ENCODE assay signal across 22 cellular contexts in the genomic region with DNA sequence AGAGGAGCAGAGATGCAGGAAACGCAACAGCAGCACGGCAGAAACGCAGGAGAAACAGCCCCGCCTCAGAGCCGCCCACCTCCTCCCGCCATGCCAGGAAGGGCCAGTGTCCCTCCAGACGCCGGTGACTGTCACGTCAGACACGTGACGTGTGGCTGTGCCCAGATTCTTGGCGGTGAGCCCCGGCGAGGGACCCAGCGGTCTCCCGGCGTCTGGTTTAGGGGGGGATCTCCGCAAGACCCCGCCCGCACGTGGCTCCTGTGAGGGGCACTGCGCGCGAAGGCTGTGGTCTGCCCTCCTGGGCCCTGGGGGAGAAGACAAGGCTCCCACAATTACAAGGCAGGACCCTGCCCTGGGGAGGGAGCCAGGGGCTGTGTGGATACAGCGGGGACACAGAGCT. TPM values are rescaled to one million over a fixed set of nuclear protein-coding genes. Genes with fewer than 3 reads are reported as not detected.
DNase-seq lines count a peak whose midpoint lies in the region; ATAC-seq, FAIRE-seq and TF ChIP-seq lines count a peak whose summit lies in the region.
"Had no signal": no experiment of that assay in that cellular context is flagged by ENCODE, and none has a peak within 500 bp of the region (broad histone marks: within the 10 kb centered on the region; RNA-seq: fewer than 3 reads in every experiment).

No MANE protein-coding gene starts in this region.

- no peak for TF ChIP-seq POLR2A in HepG2 (IDR thresholded peaks at IDR 0.05; ENCODE audit: insufficient read depth in 1 of 2, low read depth in 2 of 2, low read length in 2 of 2)
- TF ChIP-seq POLR2A in erythroblast (IDR thresholded peaks at IDR 0.05; ENCODE audit: low read length) = no peak

- intact Hi-C loops in HepG2 (cut with micrococcal nuclease; ENCODE audit: unreplicated experiment) = no loop called here
- intact Hi-C loops in activated CD4-positive, alpha-beta T cell treated with anti-CD3 and anti-CD28 coated beads for 36 hours (cut with DNase I, micrococcal nuclease) = no loop called here

- WGBS in HepG2 (ENCODE audit: low lambda C conversion rate) = 50% methylated on average over 4 of the region's 25 CpGs

- FAIRE-seq in HepG2 (lab: Jason Lieb, UNC) = no peak

- H3K4me1 Mint-ChIP-seq in activated naive CD8-positive, alpha-beta T cell treated with anti-CD3 and anti-CD28 coated beads, Interleukin-2, amount 10 ng/mL, durations not matched to agents 7 days and 5 days = no peaks in the 10 kb centered on the region
- peaks cover 2% of the 10 kb centered on the region for H3K4me1 Mint-ChIP-seq in activated naive CD8-positive, alpha-beta T cell treated with anti-CD3 and anti-CD28 coated beads for 36 hours
- H3K4me1 Mint-ChIP-seq in type B pancreatic cell (ENCODE audit: unreplicated experiment) = peaks cover 8% of the 10 kb centered on the region
- no peaks in the 10 kb centered on the region for H3K4me1 Mint-ChIP-seq in activated CD4-positive, alpha-beta T cell treated with anti-CD3 and anti-CD28 coated beads for 36 hours

- peaks cover 2% of the 10 kb centered on the region for H3K27me3 Mint-ChIP-seq in activated naive CD8-positive, alpha-beta T cell treated with anti-CD3 and anti-CD28 coated beads, Interleukin-2, amount 10 ng/mL, durations not matched to agents 7 days and 5 days
- H3K27me3 Mint-ChIP-seq in activated naive CD8-positive, alpha-beta T cell treated with anti-CD3 and anti-CD28 coated beads for 36 hours = peaks cover 28% of the 10 kb centered on the region
- H3K27me3 Mint-ChIP-seq in type B pancreatic cell = no peaks in the 10 kb centered on the region
- peaks cover 9% of the 10 kb centered on the region for H3K27me3 Mint-ChIP-seq in activated CD4-positive, alpha-beta T cell treated with anti-CD3 and anti-CD28 coated beads for 36 hours

- ATAC-seq in activated naive CD8-positive, alpha-beta T cell treated with anti-CD3 and anti-CD28 coated beads, Interleukin-2, amount 10 ng/mL, durations not matched to agents 7 days and 5 days (ENCODE audit: low read depth) = no peak
- no peak for ATAC-seq in HepG2
- no peak for ATAC-seq in activated CD4-positive, alpha-beta T cell treated with anti-CD3 and anti-CD28 coated beads for 36 hours
- ATAC-seq: T-cell had no signal

- BruUV-seq in HepG2 (replicated peaks; lab: Mats Ljungman, UMichigan) = no TSS peak

- no peak overlapping the region for H3K4me2 ChIP-seq in HepG2 (ENCODE audit: low read depth, low read length)

- TF ChIP-seq EP300 in HepG2 (IDR thresholded peaks at IDR 0.05; ENCODE audit: low read depth in 2 of 2, low read length in 2 of 2) = no peak
- no peak for TF ChIP-seq EP300 in HepG2 (CRISPR knock-in tag; IDR thresholded peaks at IDR 0.05; ENCODE audit: borderline replicate concordance)

- H3K27ac ChIP-seq in HepG2 (ENCODE audit: extremely low read length, insufficient read depth, low read length) = no peak overlapping the region
- H3K27ac ChIP-seq: cardiac muscle cell, epithelial cell of prostate, KMS-11, vagina had no signal

- POLR2A ChIA-PET in activated naive CD8-positive, alpha-beta T cell treated with anti-CD3 and anti-CD28 coated beads, Interleukin-2, amount 10 ng/mL, durations not matched to agents 7 days and 5 days (lab: Charles Lee) = no interaction called here
- POLR2A ChIA-PET in HepG2 (lab: Yijun Ruan, JAX) = no interaction called here
- POLR2A ChIA-PET in activated CD4-positive, alpha-beta T cell treated with anti-CD3 and anti-CD28 coated beads for 36 hours (lab: Charles Lee) = no interaction called here

- no peak for TF ChIP-seq CTCF in HepG2 (CRISPR knock-in tag; IDR thresholded peaks at IDR 0.05)
- TF ChIP-seq CTCF in type B pancreatic cell (conservative IDR thresholded peaks at IDR 0.05) = no peak

- in situ Hi-C loops in HepG2 (cut with HindIII; ENCODE audit: extremely low pct_ligation_motif_present, low pct_unique_long_range_greater_than_20kb) = no loop called here

- peak; percentile 24 for DNase-seq in activated naive CD8-positive, alpha-beta T cell treated with anti-CD3 and anti-CD28 coated beads, Interleukin-2, amount 10 ng/mL, durations not matched to agents 7 days and 5 days
- DNase-seq in activated naive CD8-positive, alpha-beta T cell treated with anti-CD3 and anti-CD28 coated beads for 36 hours = no peak
- no peak for DNase-seq in HepG2 (ENCODE audit: low spot score)
- no peak for DNase-seq in type B pancreatic cell (ENCODE audit: extremely low spot score, unreplicated experiment)
- no peak for DNase-seq in activated CD4-positive, alpha-beta T cell treated with anti-CD3 and anti-CD28 coated beads for 36 hours
- no peak for DNase-seq in erythroblast (lab: John Stamatoyannopoulos, UW)
- DNase-seq: activated CD8-positive, alpha-beta memory T cell treated with anti-CD3 and anti-CD28 coated beads, Interleukin-2, amount 50 U/mL, for 48 hours; activated effector memory CD4-positive, alpha-beta T cell treated with anti-CD3 and anti-CD28 coated beads, Interleukin-2, amount 50 U/mL, for 16 hours had no signal

- peaks cover 2% of the 10 kb centered on the region for H3K9me3 Mint-ChIP-seq in activated naive CD8-positive, alpha-beta T cell treated with anti-CD3 and anti-CD28 coated beads, Interleukin-2, amount 10 ng/mL, durations not matched to agents 7 days and 5 days
- peaks cover 4% of the 10 kb centered on the region for H3K9me3 Mint-ChIP-seq in activated naive CD8-positive, alpha-beta T cell treated with anti-CD3 and anti-CD28 coated beads for 36 hours
- no peaks in the 10 kb centered on the region for H3K9me3 Mint-ChIP-seq in type B pancreatic cell
- peaks cover 9% of the 10 kb centered on the region for H3K9me3 Mint-ChIP-seq in activated CD4-positive, alpha-beta T cell treated with anti-CD3 and anti-CD28 coated beads for 36 hours (ENCODE audit: low read depth)
- H3K9me3 Mint-ChIP-seq: T-cell had no signal

- no peaks in the 10 kb centered on the region for H4K20me1 ChIP-seq in HepG2 (ENCODE audit: insufficient read depth, low read length)

- H3K4me1 ChIP-seq in HepG2 (ENCODE audit: insufficient read depth, low read length) = peaks cover 50% of the 10 kb centered on the region

- no peak overlapping the region for H3K9ac ChIP-seq in HepG2 (ENCODE audit: insufficient read depth, low read depth, low read length)
- H3K9ac ChIP-seq: KMS-11 had no signal

- no peak overlapping the region for H2AFZ ChIP-seq in HepG2 (ENCODE audit: low read length)

- H3K4me3 Mint-ChIP-seq in activated naive CD8-positive, alpha-beta T cell treated with anti-CD3 and anti-CD28 coated beads, Interleukin-2, amount 10 ng/mL, durations not matched to agents 7 days and 5 days = no peak overlapping the region
- H3K4me3 Mint-ChIP-seq in activated naive CD8-positive, alpha-beta T cell treated with anti-CD3 and anti-CD28 coated beads for 36 hours = no peak overlapping the region
- H3K4me3 Mint-ChIP-seq in type B pancreatic cell = no peak overlapping the region
- no peak overlapping the region for H3K4me3 Mint-ChIP-seq in activated CD4-positive, alpha-beta T cell treated with anti-CD3 and anti-CD28 coated beads for 36 hours
- H3K4me3 Mint-ChIP-seq: T-cell had no signal

- peaks cover 5 to 24% of the 10 kb centered on the region in 2 experiments; a peak in 3 of 5 replicates for H3K27me3 ChIP-seq in HepG2 (ENCODE audit: control insufficient read depth in 1 of 2, insufficient read depth in 2 of 2, low read length in 2 of 2)
- H3K27me3 ChIP-seq: cardiac muscle cell, dorsolateral prefrontal cortex, vagina had no signal

- no peak overlapping the region for H3K27ac Mint-ChIP-seq in activated naive CD8-positive, alpha-beta T cell treated with anti-CD3 and anti-CD28 coated beads, Interleukin-2, amount 10 ng/mL, durations not matched to agents 7 days and 5 days
- no peak overlapping the region for H3K27ac Mint-ChIP-seq in activated naive CD8-positive, alpha-beta T cell treated with anti-CD3 and anti-CD28 coated beads for 36 hours
- peak overlapping the region; percentile 72 for H3K27ac Mint-ChIP-seq in type B pancreatic cell
- H3K27ac Mint-ChIP-seq in activated CD4-positive, alpha-beta T cell treated with anti-CD3 and anti-CD28 coated beads for 36 hours = no peak overlapping the region
- H3K27ac Mint-ChIP-seq: T-cell had no signal

- H3K9me3 ChIP-seq in HepG2 (ENCODE audit: low read length) = no peaks in the 10 kb centered on the region

- no peak for TF ChIP-seq RAD21 in HepG2 (CRISPR knock-in tag; IDR thresholded peaks at IDR 0.05)

- CTCF ChIA-PET in HepG2 (lab: Yijun Ruan, JAX; ENCODE audit: low intra/inter-chr PET ratio, low total read pairs) = interaction anchor here (1.2 kb wide), 1 partner anchor 24 kb away, joined by 3 read pairs; no protein-coding TSS in a partner anchor
- CTCF ChIA-PET in activated CD4-positive, alpha-beta T cell treated with anti-CD3 and anti-CD28 coated beads for 36 hours (lab: Charles Lee) = interaction anchor here (0.6 to 1.6 kb wide), 5 partner anchors 10 to 1256 kb away, joined by 3 to 4 read pairs (median 4); no protein-coding TSS in a partner anchor

- no peaks in the 10 kb centered on the region for H3K36me3 ChIP-seq in HepG2 (replicated peaks in 1 of 2; ENCODE audit: control insufficient read depth in 1 of 2, insufficient read depth in 2 of 2, low read length in 2 of 2)
- H3K36me3 ChIP-seq: cardiac muscle cell, HAP-1, vagina had no signal

- peaks cover 3% of the 10 kb centered on the region for H3K36me3 Mint-ChIP-seq in activated naive CD8-positive, alpha-beta T cell treated with anti-CD3 and anti-CD28 coated beads, Interleukin-2, amount 10 ng/mL, durations not matched to agents 7 days and 5 days
- H3K36me3 Mint-ChIP-seq in activated naive CD8-positive, alpha-beta T cell treated with anti-CD3 and anti-CD28 coated beads for 36 hours = peaks cover 4% of the 10 kb centered on the region
- no peaks in the 10 kb centered on the region for H3K36me3 Mint-ChIP-seq in type B pancreatic cell
- H3K36me3 Mint-ChIP-seq in activated CD4-positive, alpha-beta T cell treated with anti-CD3 and anti-CD28 coated beads for 36 hours (ENCODE audit: low read depth) = peaks cover 2% of the 10 kb centered on the region
- H3K36me3 Mint-ChIP-seq: T-cell had no signal

- H3K79me2 ChIP-seq in HepG2 (ENCODE audit: insufficient read depth, low read length) = no peaks in the 10 kb centered on the region

- H3K4me3 ChIP-seq in HepG2 (replicated peaks in 1 of 3; ENCODE audit: insufficient read depth in 1 of 3, low read depth in 2 of 3, low read length in 3 of 3) = no peak overlapping the region
- H3K4me3 ChIP-seq: cardiac muscle cell, HAP-1, lung, vagina had no signal

RNA-seq across cellular contexts. Expression of a gene that starts 2.4 kb away (rescaled TPM):
- not detected for total RNA-seq in activated naive CD8-positive, alpha-beta T cell treated with anti-CD3 and anti-CD28 coated beads, Interleukin-2, amount 10 ng/mL, durations not matched to agents 7 days and 5 days
- not detected for total RNA-seq in activated naive CD8-positive, alpha-beta T cell treated with anti-CD3 and anti-CD28 coated beads for 36 hours
- not detected in 2 replicates for total RNA-seq in HepG2 (2016; rRNA removed; fragmentation: Illumina TruSeq; extraction: Trizol)
- not detected in 2 replicates for total RNA-seq in HepG2 (2016; cell fraction: cytosol; rRNA removed; fragmentation: Illumina TruSeq; extraction: Trizol; ENCODE audit: low read depth)
- total RNA-seq in HepG2 (2016; cell fraction: insoluble cytoplasmic fraction; rRNA removed; fragmentation: Illumina TruSeq; extraction: Trizol) = not detected in 2 replicates
- total RNA-seq in HepG2 (2016; cell fraction: membrane; rRNA removed; fragmentation: Illumina TruSeq; extraction: Trizol) = not detected in 2 replicates
- total RNA-seq in HepG2 (2016; cell fraction: nucleus; rRNA removed; fragmentation: Illumina TruSeq; extraction: Trizol) = not detected in 2 replicates
- polyA plus RNA-seq in HepG2 (2011; rRNA removed) = 0.15 TPM in 1 of 2 replicates, not detected in the other
- 0.01 TPM in 1 of 2 replicates, not detected in the other for polyA plus RNA-seq in HepG2 (2011; cell fraction: cytosol; rRNA removed)
- polyA plus RNA-seq in HepG2 (2011; cell fraction: nucleus; rRNA removed) = 0.64 and 1.8 TPM in 2 replicates
- not detected in 2 replicates for polyA plus RNA-seq in HepG2 (2012)
- polyA plus RNA-seq in HepG2 (2016; cell fraction: cytosol; fragmentation: Illumina TruSeq; extraction: Trizol; ENCODE audit: low read depth) = not detected in 2 replicates
- polyA plus RNA-seq in HepG2 (2016; cell fraction: insoluble cytoplasmic fraction; fragmentation: Illumina TruSeq; extraction: Trizol; ENCODE audit: low read depth) = not detected in 2 replicates
- not detected in 2 replicates for polyA plus RNA-seq in HepG2 (2016; cell fraction: membrane; fragmentation: Illumina TruSeq; extraction: Trizol; ENCODE audit: low read depth)
- polyA plus RNA-seq in HepG2 (2016; cell fraction: nucleus; fragmentation: Illumina TruSeq; extraction: Trizol; ENCODE audit: insufficient read depth, low read depth) = not detected in 2 replicates
- not detected in 2 replicates for polyA minus RNA-seq in HepG2 (2011; rRNA and poly(A)+ RNA removed; ENCODE audit: low replicate concordance)
- not detected in 2 replicates for polyA minus RNA-seq in HepG2 (2011; cell fraction: cytosol; rRNA and poly(A)+ RNA removed)
- polyA minus RNA-seq in HepG2 (2011; cell fraction: nucleus; rRNA and poly(A)+ RNA removed) = not detected in 2 replicates
- total RNA-seq in type B pancreatic cell (ENCODE audit: low replicate concordance) = not detected in 2 replicates
- total RNA-seq in activated CD4-positive, alpha-beta T cell treated with anti-CD3 and anti-CD28 coated beads for 36 hours = not detected
- total RNA-seq: A172, Calu3, cardiac muscle cell, omental fat pad, right cardiac atrium, subcutaneous adipose tissue, vagina had no signal
- polyA plus RNA-seq: cardiac muscle cell, lung, right cardiac atrium had no signal

RNA-seq across cellular contexts. Expression of a gene that starts 3.9 kb away (rescaled TPM):
- total RNA-seq in activated naive CD8-positive, alpha-beta T cell treated with anti-CD3 and anti-CD28 coated beads, Interleukin-2, amount 10 ng/mL, durations not matched to agents 7 days and 5 days = not detected
- total RNA-seq in activated naive CD8-positive, alpha-beta T cell treated with anti-CD3 and anti-CD28 coated beads for 36 hours = not detected
- total RNA-seq in HepG2 (2016; rRNA removed; fragmentation: Illumina TruSeq; extraction: Trizol) (0.29 and 1.3 TPM in 2 replicates), type B pancreatic cell (ENCODE audit: low replicate concordance) (0.77 and 0.93 TPM in 2 replicates)
- total RNA-seq in HepG2 (2016; cell fraction: cytosol; rRNA removed; fragmentation: Illumina TruSeq; extraction: Trizol; ENCODE audit: low read depth) = 1.3 and 1.9 TPM in 2 replicates
- total RNA-seq in HepG2 (2016; cell fraction: insoluble cytoplasmic fraction; rRNA removed; fragmentation: Illumina TruSeq; extraction: Trizol) = 0.55 and 1.00 TPM in 2 replicates
- total RNA-seq in HepG2 (2016; cell fraction: membrane; rRNA removed; fragmentation: Illumina TruSeq; extraction: Trizol) = 0.96 and 1.5 TPM in 2 replicates
- 0.41 and 0.99 TPM in 2 replicates for total RNA-seq in HepG2 (2016; cell fraction: nucleus; rRNA removed; fragmentation: Illumina TruSeq; extraction: Trizol)
- 32.9 and 53.7 TPM in 2 replicates for polyA plus RNA-seq in HepG2 (2011; rRNA removed)
- polyA plus RNA-seq in HepG2 (2011; cell fraction: cytosol; rRNA removed) = 35.0 and 114 TPM in 2 replicates
- polyA plus RNA-seq in HepG2 (2011; cell fraction: nucleus; rRNA removed) = 18.7 and 43.2 TPM in 2 replicates
- polyA plus RNA-seq in HepG2 (2012) = 13.7 and 27.0 TPM in 2 replicates
- 1.2 and 1.3 TPM in 2 replicates for polyA plus RNA-seq in HepG2 (2016; cell fraction: cytosol; fragmentation: Illumina TruSeq; extraction: Trizol; ENCODE audit: low read depth)
- polyA plus RNA-seq in HepG2 (2016; cell fraction: insoluble cytoplasmic fraction; fragmentation: Illumina TruSeq; extraction: Trizol; ENCODE audit: low read depth) = 0.36 and 0.57 TPM in 2 replicates
- polyA plus RNA-seq in HepG2 (2016; cell fraction: membrane; fragmentation: Illumina TruSeq; extraction: Trizol; ENCODE audit: low read depth) = 0.84 and 0.88 TPM in 2 replicates
- 0.93 and 1.4 TPM in 2 replicates for polyA plus RNA-seq in HepG2 (2016; cell fraction: nucleus; fragmentation: Illumina TruSeq; extraction: Trizol; ENCODE audit: insufficient read depth, low read depth)
- polyA minus RNA-seq in HepG2 (2011; rRNA and poly(A)+ RNA removed; ENCODE audit: low replicate concordance) = 28.1 TPM in 1 of 2 replicates, not detected in the other
- polyA minus RNA-seq in HepG2 (2011; cell fraction: cytosol; rRNA and poly(A)+ RNA removed) = 3.6 and 11.7 TPM in 2 replicates
- polyA minus RNA-seq in HepG2 (2011; cell fraction: nucleus; rRNA and poly(A)+ RNA removed) = 2.1 and 3.2 TPM in 2 replicates
- total RNA-seq in activated CD4-positive, alpha-beta T cell treated with anti-CD3 and anti-CD28 coated beads for 36 hours = not detected
- total RNA-seq: A172, Calu3, lung, myocyte, omental fat pad, subcutaneous adipose tissue, T-cell, vagina had no signal
- polyA plus RNA-seq: cardiac muscle cell had no signal

RNA-seq across cellular contexts. Expression of a gene that starts 12.1 kb away (rescaled TPM):
- total RNA-seq in activated naive CD8-positive, alpha-beta T cell treated with anti-CD3 and anti-CD28 coated beads, Interleukin-2, amount 10 ng/mL, durations not matched to agents 7 days and 5 days = not detected
- not detected for total RNA-seq in activated naive CD8-positive, alpha-beta T cell treated with anti-CD3 and anti-CD28 coated beads for 36 hours
- total RNA-seq in HepG2 (2016; rRNA removed; fragmentation: Illumina TruSeq; extraction: Trizol) = not detected in 2 replicates
- total RNA-seq in HepG2 (2016; cell fraction: cytosol; rRNA removed; fragmentation: Illumina TruSeq; extraction: Trizol; ENCODE audit: low read depth) = not detected in 2 replicates
- not detected in 2 replicates for total RNA-seq in HepG2 (2016; cell fraction: insoluble cytoplasmic fraction; rRNA removed; fragmentation: Illumina TruSeq; extraction: Trizol)
- not detected in 2 replicates for total RNA-seq in HepG2 (2016; cell fraction: membrane; rRNA removed; fragmentation: Illumina TruSeq; extraction: Trizol)
- not detected in 2 replicates for total RNA-seq in HepG2 (2016; cell fraction: nucleus; rRNA removed; fragmentation: Illumina TruSeq; extraction: Trizol)
- polyA plus RNA-seq in HepG2 (2011; rRNA removed) = not detected in 2 replicates
- polyA plus RNA-seq in HepG2 (2011; cell fraction: cytosol; rRNA removed) = not detected in 2 replicates
- polyA plus RNA-seq in HepG2 (2011; cell fraction: nucleus; rRNA removed) = not detected in 2 replicates
- polyA plus RNA-seq in HepG2 (2012) = not detected in 2 replicates
- polyA plus RNA-seq in HepG2 (2016; cell fraction: cytosol; fragmentation: Illumina TruSeq; extraction: Trizol; ENCODE audit: low read depth) = not detected in 2 replicates
- not detected in 2 replicates for polyA plus RNA-seq in HepG2 (2016; cell fraction: insoluble cytoplasmic fraction; fragmentation: Illumina TruSeq; extraction: Trizol; ENCODE audit: low read depth)
- not detected in 2 replicates for polyA plus RNA-seq in HepG2 (2016; cell fraction: membrane; fragmentation: Illumina TruSeq; extraction: Trizol; ENCODE audit: low read depth)
- polyA plus RNA-seq in HepG2 (2016; cell fraction: nucleus; fragmentation: Illumina TruSeq; extraction: Trizol; ENCODE audit: insufficient read depth, low read depth) = not detected in 2 replicates
- not detected in 2 replicates for polyA minus RNA-seq in HepG2 (2011; rRNA and poly(A)+ RNA removed; ENCODE audit: low replicate concordance)
- not detected in 2 replicates for polyA minus RNA-seq in HepG2 (2011; cell fraction: cytosol; rRNA and poly(A)+ RNA removed)
- not detected in 2 replicates for polyA minus RNA-seq in HepG2 (2011; cell fraction: nucleus; rRNA and poly(A)+ RNA removed)
- not detected in 2 replicates for total RNA-seq in type B pancreatic cell (ENCODE audit: low replicate concordance)
- not detected for total RNA-seq in activated CD4-positive, alpha-beta T cell treated with anti-CD3 and anti-CD28 coated beads for 36 hours
- total RNA-seq: A172, Calu3, cardiac muscle cell, myocyte, T-cell had no signal
- polyA plus RNA-seq: cardiac muscle cell had no signal

RNA-seq across cellular contexts. Expression of a gene that starts 17.7 kb away (rescaled TPM):
- 1 to 10 TPM in 1 of 2 experiments, under 1 TPM in 1; 1.00 to 1.0 TPM for total RNA-seq in activated naive CD8-positive, alpha-beta T cell treated with anti-CD3 and anti-CD28 coated beads, Interleukin-2, amount 10 ng/mL, durations not matched to agents 7 days and 5 days
- 1 to 10 TPM; 5.4 to 6.1 TPM for total RNA-seq in activated naive CD8-positive, alpha-beta T cell treated with anti-CD3 and anti-CD28 coated beads for 36 hours
- total RNA-seq in HepG2 (2016; rRNA removed; fragmentation: Illumina TruSeq; extraction: Trizol) (0.14 and 0.53 TPM in 2 replicates), type B pancreatic cell (ENCODE audit: low replicate concordance) (not detected in 2 replicates)
- total RNA-seq in HepG2 (2016; cell fraction: cytosol; rRNA removed; fragmentation: Illumina TruSeq; extraction: Trizol; ENCODE audit: low read depth) = not detected in 2 replicates
- 0.13 and 0.19 TPM in 2 replicates for total RNA-seq in HepG2 (2016; cell fraction: insoluble cytoplasmic fraction; rRNA removed; fragmentation: Illumina TruSeq; extraction: Trizol)
- 0.34 TPM in 2 replicates for total RNA-seq in HepG2 (2016; cell fraction: membrane; rRNA removed; fragmentation: Illumina TruSeq; extraction: Trizol)
- 0.22 TPM in 1 of 2 replicates, not detected in the other for total RNA-seq in HepG2 (2016; cell fraction: nucleus; rRNA removed; fragmentation: Illumina TruSeq; extraction: Trizol)
- 0.61 and 0.84 TPM in 2 replicates for polyA plus RNA-seq in HepG2 (2011; rRNA removed)
- polyA plus RNA-seq in HepG2 (2011; cell fraction: cytosol; rRNA removed) = 0.82 and 1.0 TPM in 2 replicates
- polyA plus RNA-seq in HepG2 (2011; cell fraction: nucleus; rRNA removed) = 0.85 and 1.8 TPM in 2 replicates
- polyA plus RNA-seq in HepG2 (2012) = 1.5 and 1.8 TPM in 2 replicates
- 0.18 and 0.24 TPM in 2 replicates for polyA plus RNA-seq in HepG2 (2016; cell fraction: cytosol; fragmentation: Illumina TruSeq; extraction: Trizol; ENCODE audit: low read depth)
- 0.27 and 0.43 TPM in 2 replicates for polyA plus RNA-seq in HepG2 (2016; cell fraction: insoluble cytoplasmic fraction; fragmentation: Illumina TruSeq; extraction: Trizol; ENCODE audit: low read depth)
- polyA plus RNA-seq in HepG2 (2016; cell fraction: membrane; fragmentation: Illumina TruSeq; extraction: Trizol; ENCODE audit: low read depth) = 0.15 and 0.43 TPM in 2 replicates
- 0.41 and 0.74 TPM in 2 replicates for polyA plus RNA-seq in HepG2 (2016; cell fraction: nucleus; fragmentation: Illumina TruSeq; extraction: Trizol; ENCODE audit: insufficient read depth, low read depth)
- polyA minus RNA-seq in HepG2 (2011; rRNA and poly(A)+ RNA removed; ENCODE audit: low replicate concordance) = 0.30 and 1.0 TPM in 2 replicates
- polyA minus RNA-seq in HepG2 (2011; cell fraction: cytosol; rRNA and poly(A)+ RNA removed) = not detected in 2 replicates
- not detected in 2 replicates for polyA minus RNA-seq in HepG2 (2011; cell fraction: nucleus; rRNA and poly(A)+ RNA removed)
- total RNA-seq in activated CD4-positive, alpha-beta T cell treated with anti-CD3 and anti-CD28 coated beads for 36 hours = 1 to 10 TPM in 1 of 2 experiments, under 1 TPM in 1; 0.71 to 1.2 TPM
- total RNA-seq: A172, myocyte had no signal

RNA-seq across cellular contexts. Expression of a gene that starts 30.7 kb away (rescaled TPM):
- 10 to 100 TPM; 37.5 to 43.6 TPM for total RNA-seq in activated naive CD8-positive, alpha-beta T cell treated with anti-CD3 and anti-CD28 coated beads, Interleukin-2, amount 10 ng/mL, durations not matched to agents 7 days and 5 days
- total RNA-seq in activated naive CD8-positive, alpha-beta T cell treated with anti-CD3 and anti-CD28 coated beads for 36 hours = 10 to 100 TPM; 49.3 to 49.6 TPM
- total RNA-seq in HepG2 (2016; rRNA removed; fragmentation: Illumina TruSeq; extraction: Trizol) (81.0 and 84.7 TPM in 2 replicates), type B pancreatic cell (ENCODE audit: low replicate concordance) (62.3 and 98.6 TPM in 2 replicates)
- 70.4 and 100.0 TPM in 2 replicates for total RNA-seq in HepG2 (2016; cell fraction: cytosol; rRNA removed; fragmentation: Illumina TruSeq; extraction: Trizol; ENCODE audit: low read depth)
- 80.8 and 84.7 TPM in 2 replicates for total RNA-seq in HepG2 (2016; cell fraction: insoluble cytoplasmic fraction; rRNA removed; fragmentation: Illumina TruSeq; extraction: Trizol)
- 80.1 and 91.8 TPM in 2 replicates for total RNA-seq in HepG2 (2016; cell fraction: membrane; rRNA removed; fragmentation: Illumina TruSeq; extraction: Trizol)
- 33.1 and 42.9 TPM in 2 replicates for total RNA-seq in HepG2 (2016; cell fraction: nucleus; rRNA removed; fragmentation: Illumina TruSeq; extraction: Trizol)
- 199 and 202 TPM in 2 replicates for polyA plus RNA-seq in HepG2 (2011; rRNA removed)
- 251 and 366 TPM in 2 replicates for polyA plus RNA-seq in HepG2 (2011; cell fraction: cytosol; rRNA removed)
- 166 and 175 TPM in 2 replicates for polyA plus RNA-seq in HepG2 (2011; cell fraction: nucleus; rRNA removed)
- polyA plus RNA-seq in HepG2 (2012) = 67.3 and 131 TPM in 2 replicates
- 77.4 and 109 TPM in 2 replicates for polyA plus RNA-seq in HepG2 (2016; cell fraction: cytosol; fragmentation: Illumina TruSeq; extraction: Trizol; ENCODE audit: low read depth)
- 78.7 and 86.2 TPM in 2 replicates for polyA plus RNA-seq in HepG2 (2016; cell fraction: insoluble cytoplasmic fraction; fragmentation: Illumina TruSeq; extraction: Trizol; ENCODE audit: low read depth)
- polyA plus RNA-seq in HepG2 (2016; cell fraction: membrane; fragmentation: Illumina TruSeq; extraction: Trizol; ENCODE audit: low read depth) = 77.7 and 87.6 TPM in 2 replicates
- 59.2 and 68.0 TPM in 2 replicates for polyA plus RNA-seq in HepG2 (2016; cell fraction: nucleus; fragmentation: Illumina TruSeq; extraction: Trizol; ENCODE audit: insufficient read depth, low read depth)
- 52.1 and 111 TPM in 2 replicates for polyA minus RNA-seq in HepG2 (2011; rRNA and poly(A)+ RNA removed; ENCODE audit: low replicate concordance)
- polyA minus RNA-seq in HepG2 (2011; cell fraction: cytosol; rRNA and poly(A)+ RNA removed) = 30.4 and 35.6 TPM in 2 replicates
- polyA minus RNA-seq in HepG2 (2011; cell fraction: nucleus; rRNA and poly(A)+ RNA removed) = 38.6 and 51.1 TPM in 2 replicates
- 10 to 100 TPM; 30.9 to 47.1 TPM for total RNA-seq in activated CD4-positive, alpha-beta T cell treated with anti-CD3 and anti-CD28 coated beads for 36 hours
